In the genomic region with DNA sequence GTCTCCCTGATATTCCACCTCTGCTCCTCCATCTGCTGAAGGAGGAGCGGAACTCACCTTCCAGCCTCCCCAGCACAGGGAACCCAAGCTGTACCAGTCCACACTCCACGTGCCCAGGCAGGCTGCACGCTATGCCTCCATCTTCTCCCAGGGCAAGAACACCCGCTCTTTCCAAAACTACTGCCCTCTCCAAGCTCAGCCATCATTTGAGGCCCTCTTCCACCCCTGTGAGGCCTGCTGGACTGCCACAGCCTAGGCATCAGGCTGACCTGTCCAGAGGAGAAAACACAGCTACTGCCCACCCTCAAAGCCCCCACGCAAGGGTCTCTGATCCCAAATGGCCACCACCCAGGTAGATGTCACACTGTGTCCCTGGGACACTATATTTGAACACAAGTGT, we compare ENCODE assay signal across 1 cellular context.
TF ChIP-seq lines count a peak whose summit lies in the region.

No MANE protein-coding gene starts in this region.

TF ChIP-seq in WTC11, 78 proteins besides CTCF, POLR2A, EP300 and RAD21 (continued from another document):
- TF ChIP-seq, protein P1, sequence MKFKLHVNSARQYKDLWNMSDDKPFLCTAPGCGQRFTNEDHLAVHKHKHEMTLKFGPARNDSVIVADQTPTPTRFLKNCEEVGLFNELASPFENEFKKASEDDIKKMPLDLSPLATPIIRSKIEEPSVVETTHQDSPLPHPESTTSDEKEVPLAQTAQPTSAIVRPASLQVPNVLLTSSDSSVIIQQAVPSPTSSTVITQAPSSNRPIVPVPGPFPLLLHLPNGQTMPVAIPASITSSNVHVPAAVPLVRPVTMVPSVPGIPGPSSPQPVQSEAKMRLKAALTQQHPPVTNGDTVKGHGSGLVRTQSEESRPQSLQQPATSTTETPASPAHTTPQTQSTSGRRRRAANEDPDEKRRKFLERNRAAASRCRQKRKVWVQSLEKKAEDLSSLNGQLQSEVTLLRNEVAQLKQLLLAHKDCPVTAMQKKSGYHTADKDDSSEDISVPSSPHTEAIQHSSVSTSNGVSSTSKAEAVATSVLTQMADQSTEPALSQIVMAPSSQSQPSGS (CRISPR knock-in tag; IDR thresholded peaks at IDR 0.05; ENCODE audit: borderline replicate concordance, low read depth): no peak
- TF ChIP-seq ZNF396 (CRISPR knock-in tag; IDR thresholded peaks at IDR 0.05; ENCODE audit: borderline replicate concordance) (no peak), NFE2L1 (CRISPR knock-in tag; IDR thresholded peaks at IDR 0.05) (no peak), SP1 (CRISPR knock-in tag; conservative IDR thresholded peaks at IDR 0.05) (no peak)
TF ChIP-seq in WTC11: peak in this region for 0.
